In genomic region chr9:95085036-95085770, GRCh38 we compare ENCODE assay signal across 14 cellular contexts.
DNase-seq lines count a peak whose midpoint lies in the region; ATAC-seq and TF ChIP-seq lines count a peak whose summit lies in the region.
"Had no signal": no experiment of that assay in that cellular context is flagged by ENCODE, and none has a peak within 500 bp of the region (broad histone marks: within the 10 kb centered on the region; RNA-seq: fewer than 3 reads in every experiment).

No MANE protein-coding gene starts in this region.

- H3K27ac Mint-ChIP-seq in neural crest cell (ENCODE audit: unreplicated experiment) = no peak overlapping the region

- peak overlapping the region; percentile 38 for H3K4me3 Mint-ChIP-seq in neural crest cell

- ATAC-seq in GM21390 (IDR thresholded peaks at IDR 0.05; ENCODE audit: unreplicated experiment) = no peak

- no peaks in the 10 kb centered on the region for H3K9me3 Mint-ChIP-seq in neural crest cell

- peaks cover 2% of the 10 kb centered on the region for H3K27me3 Mint-ChIP-seq in neural crest cell (ENCODE audit: low read depth)

- no peak for TF ChIP-seq CTCF in neural crest cell (conservative IDR thresholded peaks at IDR 0.05)

- peaks cover 9% of the 10 kb centered on the region for H3K36me3 Mint-ChIP-seq in neural crest cell (ENCODE audit: low read depth)

- H3K27ac ChIP-seq in caudate nucleus (ENCODE audit: low read depth, low read length) (peak overlapping the region; percentile 81), substantia nigra (ENCODE audit: low read depth, low read length, poor library complexity, severe bottlenecking) (peak overlapping the region; percentile 100)
- H3K27ac ChIP-seq: neutrophil had no signal

- H3K4me1 Mint-ChIP-seq in neural crest cell = peaks cover 81% of the 10 kb centered on the region

- DNase-seq in DMS79 treated with DMSO at 0.1 percent for 48 hours (lab: John Stamatoyannopoulos, UW) (peak; percentile 45), DMS79 (lab: John Stamatoyannopoulos, UW) (no peak), caudate nucleus (lab: John Stamatoyannopoulos, UW) (peak in 1 of 61 donors; percentile 42), neural crest cell (ENCODE audit: low read depth, low spot score) (no peak), substantia nigra (lab: John Stamatoyannopoulos, UW) (no peak), NOMO-1 treated with dmso at 0.1 percent for 144 hours (lab: John Stamatoyannopoulos, UW; ENCODE audit: unreplicated experiment) (no peak), activated T-cell treated with anti-CD3 and anti-CD28 coated beads for 4 hours (no peak)
- DNase-seq: activated CD4-positive, alpha-beta T cell treated with anti-CD3 and anti-CD28 coated beads for 4 hours; activated gamma-delta T cell treated with Interleukin-2 at 50 U/mL for 16 hours; dermis blood vessel endothelial cell; KG1; NCI-H2029 treated with DMSO at 0.1 percent for 48 hours had no signal
